In the genomic region with DNA sequence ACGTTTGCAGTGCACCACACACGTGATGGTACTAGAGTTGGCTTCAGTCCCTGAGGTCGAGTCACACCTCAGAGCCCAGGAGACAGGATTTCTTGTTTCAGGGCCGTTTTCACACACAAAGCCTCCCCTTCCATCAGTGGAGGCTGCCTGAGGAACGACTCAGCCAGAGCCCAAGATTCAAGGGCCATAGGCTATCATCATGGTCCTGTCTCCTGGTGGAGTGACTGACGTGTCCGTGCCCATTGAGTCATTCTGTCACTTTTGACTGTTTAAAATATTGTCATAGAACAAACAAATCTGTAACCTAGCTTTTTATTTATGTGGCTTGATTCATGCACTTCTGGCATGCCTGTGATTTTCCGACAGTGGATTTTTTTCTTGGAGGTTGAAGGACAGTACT, we compare ENCODE assay signal across 26 cellular contexts. TPM values are rescaled to one million over a fixed set of nuclear protein-coding genes. Genes with fewer than 3 reads are reported as not detected.
A peak's percentile ranks its signal among the peaks of the same experiment; 100 is the strongest.
DNase-seq lines count a peak whose midpoint lies in the region; ATAC-seq and TF ChIP-seq lines count a peak whose summit lies in the region.
"Had no signal": no experiment of that assay in that cellular context is flagged by ENCODE, and none has a peak within 500 bp of the region (broad histone marks: within the 10 kb centered on the region; RNA-seq: fewer than 3 reads in every experiment).

No MANE protein-coding gene starts in this region.

- H4K20me1 ChIP-seq in smooth muscle cell (ENCODE audit: low read depth), result no peaks in the 10 kb centered on the region

- H2AFZ ChIP-seq in smooth muscle cell (ENCODE audit: low read depth), result no peak overlapping the region

- H3K27me3 ChIP-seq in smooth muscle cell (ENCODE audit: low read depth) (no peaks in the 10 kb centered on the region), heart right ventricle (no peaks in the 10 kb centered on the region)
- H3K27me3 ChIP-seq: adrenal gland, upper lobe of left lung had no signal

- WGBS in smooth muscle cell (ENCODE audit: low lambda C conversion rate), result 63% methylated on average over 8 of the region's 8 CpGs
- WGBS in heart right ventricle, 2 donors, result 61 to 73% methylated on average over 8 of the region's 8 CpGs

- no peak overlapping the region for H3K9ac ChIP-seq in smooth muscle cell (ENCODE audit: low read depth)

- no peaks in the 10 kb centered on the region for H3K9me3 ChIP-seq in smooth muscle cell (replicated peaks; ENCODE audit: low read depth)
- no peaks in the 10 kb centered on the region for H3K9me3 ChIP-seq in heart right ventricle
- H3K9me3 ChIP-seq: adrenal gland, prostate gland, upper lobe of left lung had no signal

- no peak overlapping the region for H3K27ac ChIP-seq in smooth muscle cell (ENCODE audit: low read depth)
- H3K27ac ChIP-seq in heart right ventricle, result no peak overlapping the region
- H3K27ac ChIP-seq: adrenal gland, coronary artery, prostate gland, RWPE1, upper lobe of left lung had no signal

- H3K36me3 ChIP-seq in smooth muscle cell (ENCODE audit: low read depth) (no peaks in the 10 kb centered on the region), heart right ventricle (no peaks in the 10 kb centered on the region)
- H3K36me3 ChIP-seq: adrenal gland, prostate gland, upper lobe of left lung had no signal

- H3K4me2 ChIP-seq in smooth muscle cell, result no peak overlapping the region

- ATAC-seq in HG02973 (IDR thresholded peaks at IDR 0.05; ENCODE audit: unreplicated experiment), result no peak
- no peak for ATAC-seq in heart right ventricle
- no peak for ATAC-seq in left lobe of liver
- ATAC-seq: activated T-cell treated with anti-CD3 and anti-CD28 coated beads, Interleukin-2, amount 50 U/mL, for 4 hours; effector memory CD8-positive, alpha-beta T cell had no signal

- H3K4me3 ChIP-seq in smooth muscle cell (no peak overlapping the region), heart right ventricle (no peak overlapping the region)
- H3K4me3 ChIP-seq: adrenal gland, coronary artery, prostate gland, upper lobe of left lung had no signal

- peaks cover 2% of the 10 kb centered on the region for H3K4me1 ChIP-seq in smooth muscle cell (ENCODE audit: low read depth)
- H3K4me1 ChIP-seq in heart right ventricle, result peaks cover 0 to 13% (median 7%) of the 10 kb centered on the region in 9 donors
- H3K4me1 ChIP-seq: prostate gland had no signal

- intact Hi-C loops in heart right ventricle (cut with DNase I), result no loop called here

- H3F3A ChIP-seq in smooth muscle cell (ENCODE audit: low read depth), result no peaks in the 10 kb centered on the region

- peak; percentile 39 for DNase-seq in AG08395 (ENCODE audit: low spot score)
- DNase-seq in HCEC 1CT, result peak; percentile 27
- peak; percentile 21 for DNase-seq in RKO (ENCODE audit: low spot score)
- peak; percentile 7 for DNase-seq in iris pigment epithelial cell (ENCODE audit: low read depth)
- DNase-seq in smooth muscle cell (lab: John Stamatoyannopoulos, UW; ENCODE audit: unreplicated experiment), result no peak
- no peak for DNase-seq in heart right ventricle
- no peak for DNase-seq in left lobe of liver (ENCODE audit: low spot score)
- DNase-seq: activated CD4-positive, alpha-beta T cell treated with anti-CD3 and anti-CD28 coated beads for 4 hours; activated naive CD4-positive, alpha-beta T cell; activated T-cell treated with anti-CD3 and anti-CD28 coated beads, Interleukin-2, amount 50 U/mL, for 4 hours; effector memory CD8-positive, alpha-beta T cell; Kasumi-1; mammary epithelial cell; NCI-H1048; NCI-H187; NCI-H526 treated with DMSO at 0.1 percent for 48 hours; substantia nigra; T-helper 2 cell; upper lobe of left lung had no signal

- H3K79me2 ChIP-seq in smooth muscle cell (ENCODE audit: low read depth), result no peaks in the 10 kb centered on the region

- no peak for TF ChIP-seq CTCF in smooth muscle cell (IDR thresholded peaks at IDR 0.05; ENCODE audit: borderline replicate concordance, insufficient read depth, poor library complexity, severe bottlenecking)
- no peak for TF ChIP-seq CTCF in heart right ventricle (IDR thresholded peaks at IDR 0.05)

RNA-seq across cellular contexts. Expression of gene CAMK2A, which starts 28.3 kb away (rescaled TPM):
- 1.6 and 2.2 TPM in 2 replicates for total RNA-seq in smooth muscle cell
- polyA plus RNA-seq in smooth muscle cell, result 0.83 and 1.1 TPM in 2 replicates
- total RNA-seq in heart right ventricle, result 10 to 100 TPM; 10.7 to 25.7 (median 18.8) TPM
- 10 to 100 TPM in 1 of 2 donors, 1 to 10 TPM in 1; 1.2 to 11.5 TPM for polyA plus RNA-seq in heart right ventricle
- total RNA-seq in left lobe of liver, result not detected
- total RNA-seq: activated CD8-positive, alpha-beta memory T cell treated with anti-CD3 and anti-CD28 coated beads for 36 hours; activated T-cell treated with anti-CD3 and anti-CD28 coated beads, Interleukin-2, amount 50 U/mL, for 4 hours; kidney epithelial cell had no signal

RNA-seq across cellular contexts. Expression of gene ARSI, which starts 41.5 kb away (rescaled TPM):
- 68.9 and 72.8 TPM in 2 replicates for total RNA-seq in smooth muscle cell
- 55.9 and 87.6 TPM in 2 replicates for polyA plus RNA-seq in smooth muscle cell
- total RNA-seq in heart right ventricle, result under 1 TPM in 9 of 10 donors, not detected in 1; 0.11 to 0.65 (median 0.32) TPM
- polyA plus RNA-seq in heart right ventricle, result under 1 TPM in 1 of 2 donors, not detected in 1; 0.43 TPM
- 0.43 TPM for total RNA-seq in left lobe of liver
- total RNA-seq: activated CD8-positive, alpha-beta memory T cell treated with anti-CD3 and anti-CD28 coated beads for 36 hours; activated T-cell treated with anti-CD3 and anti-CD28 coated beads, Interleukin-2, amount 50 U/mL, for 4 hours had no signal

Comparison
In these comparisons a context has a peak if more than half of its experiments do, and no peak if none do; other contexts are left out.
1. DNase-seq: peak in AG08395 (single experiment), HCEC 1CT (single experiment), RKO (single experiment) and iris pigment epithelial cell (single experiment); none in smooth muscle cell (single experiment), heart right ventricle (0 of 2) and left lobe of liver (single experiment).
2. RNA of gene ARSI, which starts 41.5 kb away (total RNA-seq): 68.9 to 72.8 TPM in smooth muscle cell; 0.43 TPM in left lobe of liver (single experiment) and 0.11 to 0.65 TPM in heart right ventricle; every median in the first group is over 10 times any median in the second.